Comparison of ENCODE assay signal across 1 cellular context in genomic region chr9:22036866-22037626, GRCh38.
TF ChIP-seq lines count a peak whose summit lies in the region.

No MANE protein-coding gene starts in this region.

TF ChIP-seq in IMR-90, 13 proteins besides CTCF, POLR2A, EP300 and RAD21:
- peak; percentile 73 for TF ChIP-seq CEBPB (IDR thresholded peaks at IDR 0.05; ENCODE audit: low read depth, low read length)
- TF ChIP-seq, protein P1, sequence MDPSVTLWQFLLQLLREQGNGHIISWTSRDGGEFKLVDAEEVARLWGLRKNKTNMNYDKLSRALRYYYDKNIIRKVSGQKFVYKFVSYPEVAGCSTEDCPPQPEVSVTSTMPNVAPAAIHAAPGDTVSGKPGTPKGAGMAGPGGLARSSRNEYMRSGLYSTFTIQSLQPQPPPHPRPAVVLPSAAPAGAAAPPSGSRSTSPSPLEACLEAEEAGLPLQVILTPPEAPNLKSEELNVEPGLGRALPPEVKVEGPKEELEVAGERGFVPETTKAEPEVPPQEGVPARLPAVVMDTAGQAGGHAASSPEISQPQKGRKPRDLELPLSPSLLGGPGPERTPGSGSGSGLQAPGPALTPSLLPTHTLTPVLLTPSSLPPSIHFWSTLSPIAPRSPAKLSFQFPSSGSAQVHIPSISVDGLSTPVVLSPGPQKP (IDR thresholded peaks at IDR 0.05; ENCODE audit: borderline replicate concordance, low read depth, low read length): no peak
